Comparison of ENCODE assay signal across 8 cellular contexts in the genomic region with DNA sequence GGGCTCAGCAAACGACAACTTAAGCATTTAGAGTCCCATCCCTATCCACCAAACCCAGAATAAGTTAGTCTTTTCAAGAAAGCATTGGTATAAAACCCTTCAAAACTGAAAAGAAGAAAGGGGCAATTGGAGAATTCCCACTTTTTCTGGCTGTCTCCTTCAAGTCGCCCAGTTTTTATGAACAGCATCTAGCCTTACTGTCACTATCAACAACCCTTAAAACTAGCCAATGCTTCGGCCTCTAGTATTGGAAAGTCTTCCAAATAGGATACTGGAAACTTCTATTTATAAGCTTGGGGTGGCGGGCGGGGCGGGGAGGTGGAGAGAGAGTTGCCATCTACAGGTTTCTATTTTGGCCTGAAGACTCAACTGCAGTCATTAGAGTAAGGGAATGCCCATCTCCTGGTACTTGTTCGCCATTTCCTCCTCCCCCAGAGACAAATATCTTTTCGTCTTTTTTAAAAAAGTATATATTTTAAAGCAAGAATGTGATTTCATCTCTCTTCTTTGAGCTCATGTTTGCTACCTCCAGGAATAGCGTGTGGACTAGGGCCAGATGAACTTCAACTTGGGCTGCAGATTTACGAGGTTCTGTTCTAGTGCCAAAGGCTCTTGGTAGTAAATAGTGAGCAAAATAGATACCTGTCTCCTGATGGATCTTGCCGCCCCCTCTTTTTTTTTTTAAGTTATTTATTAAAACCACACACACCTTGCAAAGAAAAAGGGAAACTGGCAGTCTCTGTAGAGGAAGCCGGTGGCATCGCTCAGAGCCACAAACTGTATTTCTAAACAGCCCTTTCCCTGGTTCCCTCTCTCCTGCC. TPM values are rescaled to one million over a fixed set of nuclear protein-coding genes. Genes with fewer than 3 reads are reported as not detected.
DNase-seq lines count a peak whose midpoint lies in the region; ATAC-seq, FAIRE-seq and TF ChIP-seq lines count a peak whose summit lies in the region.

No MANE protein-coding gene starts in this region.

- no peak for TF ChIP-seq POLR2A in H54 (IDR thresholded peaks at IDR 0.05; ENCODE audit: low read depth, low read length)

- no peak for FAIRE-seq in H54 (lab: Jason Lieb, UNC)

- peak overlapping the region; percentile 93 to 100 (median 100) for H3K27ac Mint-ChIP-seq in naive thymus-derived CD4-positive, alpha-beta T cell

- H3K4me1 Mint-ChIP-seq in naive thymus-derived CD4-positive, alpha-beta T cell, result peaks cover 30 to 63% (median 57%) of the 10 kb centered on the region in 7 donors

- DNase-seq in DMS 273 (lab: John Stamatoyannopoulos, UW; ENCODE audit: unreplicated experiment) (peak; percentile 30), DMS 273 treated with DMSO at 0.1 percent for 48 hours (lab: John Stamatoyannopoulos, UW) (no peak), SKM-1 (lab: John Stamatoyannopoulos, UW; ENCODE audit: unreplicated experiment) (peak; percentile 40), hepatic stellate cell (ENCODE audit: low spot score) (no peak), H54 (ENCODE audit: insufficient read length, low spot score) (no peak)
- peak in 5 of 9 donors; percentile 21 to 36 (median 22) for DNase-seq in naive thymus-derived CD4-positive, alpha-beta T cell

- peak overlapping the region; percentile 86 to 100 (median 98) for H3K4me3 Mint-ChIP-seq in naive thymus-derived CD4-positive, alpha-beta T cell

- CTCF ChIA-PET in naive thymus-derived CD4-positive, alpha-beta T cell (lab: Charles Lee), result interaction anchor here (0.5 to 2.4 kb wide), 10 partner anchors 615 to 1406 kb away, joined by 3 to 42 read pairs (median 4); no protein-coding TSS in a partner anchor

- no peaks in the 10 kb centered on the region for H3K27me3 ChIP-seq in endocrine pancreas (ENCODE audit: control insufficient read depth, insufficient read depth, low read length)
- H3K27me3 ChIP-seq in naive thymus-derived CD4-positive, alpha-beta T cell (ENCODE audit: control insufficient read depth in 2 of 2, insufficient read depth in 2 of 2, low read length in 2 of 2), result no peaks in the 10 kb centered on the region

- H3K4me1 ChIP-seq in endocrine pancreas (ENCODE audit: control insufficient read depth, insufficient read depth, low read length), result peaks cover 7% of the 10 kb centered on the region
- H3K4me1 ChIP-seq in naive thymus-derived CD4-positive, alpha-beta T cell (ENCODE audit: control insufficient read depth in 2 of 2, insufficient read depth in 2 of 2, low read length in 2 of 2), result peaks cover 19 to 20% of the 10 kb centered on the region in 2 donors

- peaks cover 0 to 14% (median 0%) of the 10 kb centered on the region in 5 donors for H3K36me3 Mint-ChIP-seq in naive thymus-derived CD4-positive, alpha-beta T cell

- no peak overlapping the region for H3K9ac ChIP-seq in endocrine pancreas (ENCODE audit: control insufficient read depth, insufficient read depth, low read length)

- peaks cover 0 to 16% (median 0%) of the 10 kb centered on the region in 5 donors for H3K27me3 Mint-ChIP-seq in naive thymus-derived CD4-positive, alpha-beta T cell

- H3K36me3 ChIP-seq in endocrine pancreas (ENCODE audit: control insufficient read depth, insufficient read depth, low read length), result no peaks in the 10 kb centered on the region
- H3K36me3 ChIP-seq in naive thymus-derived CD4-positive, alpha-beta T cell (ENCODE audit: control insufficient read depth in 2 of 3, insufficient read depth in 3 of 3, low read length in 3 of 3), result peaks cover 0 to 8% (median 0%) of the 10 kb centered on the region in 3 experiments

- no peaks in the 10 kb centered on the region for H3K9me3 ChIP-seq in endocrine pancreas (ENCODE audit: control insufficient read depth, low read length)
- no peaks in the 10 kb centered on the region for H3K9me3 ChIP-seq in naive thymus-derived CD4-positive, alpha-beta T cell (ENCODE audit: control insufficient read depth in 2 of 3, low read length in 3 of 3)

- no peaks in the 10 kb centered on the region for H3K9me3 Mint-ChIP-seq in naive thymus-derived CD4-positive, alpha-beta T cell

- peak overlapping the region; percentile 96 for H3K27ac ChIP-seq in naive thymus-derived CD4-positive, alpha-beta T cell (ENCODE audit: low read depth, low read length)

- ATAC-seq in naive thymus-derived CD4-positive, alpha-beta T cell, result no peak
- ATAC-seq in GM21529 (IDR thresholded peaks at IDR 0.05; ENCODE audit: unreplicated experiment), result no peak

- intact Hi-C loops in naive thymus-derived CD4-positive, alpha-beta T cell (cut with micrococcal nuclease), result loop anchor here (1.0 to 10.0 kb wide), 16 partner anchors 318 to 1805 kb away; partner anchors contain the start of gene TRA2B (in 1 of the 2)

- POLR2A ChIA-PET in naive thymus-derived CD4-positive, alpha-beta T cell (lab: Charles Lee), result interaction anchor here (0.6 to 1.1 kb wide), 5 partner anchors 10 to 1212 kb away, joined by 3 read pairs; no protein-coding TSS in a partner anchor

- peak overlapping the region; percentile 68 for H3K4me3 ChIP-seq in endocrine pancreas (ENCODE audit: control insufficient read depth, insufficient read depth, low read length)
- peak overlapping the region; percentile 95 for H3K4me3 ChIP-seq in naive thymus-derived CD4-positive, alpha-beta T cell (ENCODE audit: low read length)

RNA-seq across cellular contexts. Expression of gene BCL6, which starts 2.7 kb away (rescaled TPM):
- 100 to 1,000 TPM in 1 of 5 experiments, 10 to 100 TPM in 4; 13.4 to 154 (median 29.5) TPM for total RNA-seq in naive thymus-derived CD4-positive, alpha-beta T cell
- polyA plus RNA-seq in naive thymus-derived CD4-positive, alpha-beta T cell, result 1 to 10 TPM in 1 of 2 donors, under 1 TPM in 1; 0.63 to 2.4 TPM

RNA-seq across cellular contexts. Expression of gene RTP2, which starts 40.2 kb away (rescaled TPM):
- not detected for total RNA-seq in naive thymus-derived CD4-positive, alpha-beta T cell
- polyA plus RNA-seq in naive thymus-derived CD4-positive, alpha-beta T cell, result not detected

Comparison
In these comparisons a context has a peak if more than half of its experiments do, and no peak if none do; other contexts are left out.
1. DNase-seq: peak in DMS 273 (single experiment), SKM-1 (single experiment) and naive thymus-derived CD4-positive, alpha-beta T cell (5 of 9); none in DMS 273 treated with DMSO at 0.1 percent for 48 hours (single experiment), hepatic stellate cell (single experiment) and H54 (single experiment).